ENCODE assay signal across 33 cellular contexts in the genomic region with DNA sequence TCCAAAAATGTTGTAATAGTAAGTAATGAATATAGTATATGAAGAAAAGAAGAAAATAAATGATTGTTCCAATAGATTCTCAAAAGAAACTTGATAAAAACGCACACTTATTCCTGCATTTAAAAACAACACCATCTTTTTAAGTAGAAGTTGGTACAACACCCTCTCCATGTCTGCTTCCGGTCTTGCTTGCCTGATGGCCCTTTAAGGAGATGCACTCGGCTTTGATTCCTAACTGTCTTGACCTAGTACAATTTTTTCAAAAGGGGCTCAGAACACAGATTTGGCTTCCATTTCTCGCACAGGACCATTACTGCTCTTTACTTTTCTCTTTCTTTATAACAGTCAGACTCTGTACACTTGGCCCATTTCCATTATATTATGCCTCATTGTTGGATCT. TPM values are rescaled to one million over a fixed set of nuclear protein-coding genes. Genes with fewer than 3 reads are reported as not detected.
"Had no signal": no experiment of that assay in that cellular context is flagged by ENCODE, and none has a peak within 500 bp of the region (broad histone marks: within the 10 kb centered on the region; RNA-seq: fewer than 3 reads in every experiment).

No MANE protein-coding gene starts in this region.

- H3K27me3 ChIP-seq: ascending aorta, Peyer's patch had no signal

- ATAC-seq: activated CD8-positive, alpha-beta T cell treated with anti-CD3 and anti-CD28 coated beads for 36 hours; activated T-cell treated with anti-CD3 and anti-CD28 coated beads, Interleukin-2, amount 50 U/mL, for 72 hours; activated T-helper 17 cell treated with anti-CD3 and anti-CD28 coated beads, Interleukin-2, amount 50 U/mL, for 72 hours; SK-N-SH treated with all-trans-retinoic acid at 6 μM for 48 hours; T-cell had no signal

- H3K27ac ChIP-seq: ascending aorta, Peyer's patch had no signal

- H3K4me3 ChIP-seq: ascending aorta, Peyer's patch had no signal

- H3K4me1 ChIP-seq: ascending aorta, Peyer's patch had no signal

- H3K36me3 ChIP-seq: ascending aorta, Peyer's patch had no signal

- H3K9me3 ChIP-seq: ascending aorta, Peyer's patch had no signal

- DNase-seq: activated CD4-positive, alpha-beta T cell treated with anti-CD3 and anti-CD28 coated beads, Interleukin-2, amount 10 ng/mL, durations not matched to agents 24 days and 14 days; activated CD4-positive, alpha-beta T cell treated with anti-CD3 and anti-CD28 coated beads, Interleukin-2, amount 50 U/mL, for 4 hours; activated CD8-positive, alpha-beta T cell treated with anti-CD3 and anti-CD28 coated beads for 36 hours; activated effector memory CD4-positive, alpha-beta T cell treated with anti-CD3 and anti-CD28 coated beads, Interleukin-2, amount 50 U/mL, for 16 hours; activated naive CD4-positive, alpha-beta T cell; activated naive CD4-positive, alpha-beta T cell treated with anti-CD3 and anti-CD28 coated beads, Interleukin-2, amount 50 U/mL, for 16 hours; activated naive CD8-positive, alpha-beta T cell treated with anti-CD3 and anti-CD28 coated beads for 36 hours; activated T-cell treated with anti-CD3 and anti-CD28 coated beads, Interleukin-2, amount 50 U/mL, for 1 hour; activated T-cell treated with anti-CD3 and anti-CD28 coated beads, Interleukin-2, amount 50 U/mL, for 72 hours; amygdala; Kasumi-1; KG1; MM.1S; MV-4-11; NCI-H1092; NCI-H1436 treated with DMSO at 0.1 percent for 48 hours; NCI-H1694 treated with DMSO at 0.1 percent for 48 hours; NCI-H2029; NCI-H345; NCI-H524 treated with DMSO at 0.1 percent for 48 hours; Peyer's patch; RPMI8226; SIG-M5; T-cell; T-helper 2 cell; T-helper 9 cell had no signal

RNA-seq across cellular contexts. Expression of gene CLCA1, which starts 9.0 kb away (rescaled TPM):
- total RNA-seq: activated CD4-positive, alpha-beta T cell treated with anti-CD3 and anti-CD28 coated beads, Interleukin-2, amount 10 ng/mL, durations not matched to agents 24 days and 14 days; activated CD8-positive, alpha-beta memory T cell treated with anti-CD3 and anti-CD28 coated beads for 36 hours; activated CD8-positive, alpha-beta T cell treated with anti-CD3 and anti-CD28 coated beads for 36 hours; activated naive CD8-positive, alpha-beta T cell treated with anti-CD3 and anti-CD28 coated beads for 36 hours; activated T-cell treated with anti-CD3 and anti-CD28 coated beads, Interleukin-2, amount 50 U/mL, for 72 hours; activated T-helper 17 cell treated with anti-CD3 and anti-CD28 coated beads, Interleukin-2, amount 50 U/mL, for 72 hours; ascending aorta; cardiac septum; NCI-H460; SK-MEL-5 had no signal

RNA-seq across cellular contexts. Expression of gene CLCA2, which starts 53.8 kb away (rescaled TPM):
- total RNA-seq: activated CD4-positive, alpha-beta T cell treated with anti-CD3 and anti-CD28 coated beads, Interleukin-2, amount 10 ng/mL, durations not matched to agents 24 days and 14 days; activated CD8-positive, alpha-beta memory T cell treated with anti-CD3 and anti-CD28 coated beads for 36 hours; activated CD8-positive, alpha-beta T cell treated with anti-CD3 and anti-CD28 coated beads for 36 hours; activated naive CD8-positive, alpha-beta T cell treated with anti-CD3 and anti-CD28 coated beads for 36 hours; activated T-cell treated with anti-CD3 and anti-CD28 coated beads, Interleukin-2, amount 50 U/mL, for 72 hours; activated T-helper 17 cell treated with anti-CD3 and anti-CD28 coated beads, Interleukin-2, amount 50 U/mL, for 72 hours; ascending aorta; cardiac septum; NCI-H460; T-cell had no signal
